8 cellular contexts compared by ENCODE assay signal in the genomic region with DNA sequence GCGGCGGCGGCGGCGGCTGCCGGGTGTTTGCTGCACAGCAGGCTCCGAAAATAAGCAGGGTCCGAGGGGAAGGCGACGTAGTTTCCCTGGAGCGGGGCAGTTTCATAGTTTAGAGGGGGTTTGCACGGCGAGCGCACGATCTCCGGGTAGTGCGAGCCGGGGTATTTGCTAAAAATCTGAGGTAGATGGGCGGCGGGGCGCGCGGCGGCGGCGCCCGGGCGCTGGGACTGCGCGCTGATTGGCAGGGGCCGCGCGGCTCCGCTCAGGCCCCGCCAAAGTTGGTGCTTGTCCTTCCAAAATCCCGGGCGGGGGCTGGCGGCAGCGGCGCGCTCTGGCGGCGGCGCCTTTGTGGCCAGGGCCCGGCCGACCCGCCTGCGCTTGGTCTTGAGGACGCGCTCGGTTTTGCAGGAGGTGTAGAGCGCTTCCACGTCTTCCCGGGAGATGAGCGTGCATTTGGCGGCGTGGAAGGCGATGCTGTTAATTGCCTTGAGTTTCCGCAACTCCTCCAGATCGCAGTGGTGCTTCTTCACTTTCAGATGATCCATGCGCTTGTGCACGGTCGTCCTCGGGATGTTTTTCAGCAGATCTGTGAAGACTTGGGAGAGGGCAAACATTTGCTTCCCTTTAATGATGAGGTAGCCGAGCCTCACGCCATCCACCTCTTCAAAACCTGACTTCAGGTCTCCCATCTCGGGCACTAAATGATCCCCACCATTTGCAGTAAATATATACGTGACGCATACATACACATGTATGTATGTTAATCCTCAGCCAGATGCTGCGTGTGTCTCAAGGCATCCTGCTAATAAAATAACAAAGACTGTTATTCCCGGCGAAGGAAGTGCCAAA. TPM values are rescaled to one million over a fixed set of nuclear protein-coding genes. Genes with fewer than 3 reads are reported as not detected.
DNase-seq lines count a peak whose midpoint lies in the region; ATAC-seq and TF ChIP-seq lines count a peak whose summit lies in the region.

No MANE protein-coding gene starts in this region.

- H3K27ac Mint-ChIP-seq in IgD-negative memory B cell = peak overlapping the region; percentile 88 to 96 (median 90)
- H3K27ac Mint-ChIP-seq in activated CD8-positive, alpha-beta T cell treated with anti-CD3 and anti-CD28 coated beads, Interleukin-2, amount 10 ng/mL, durations not matched to agents 7 days and 5 days = no peak overlapping the region

- DNase-seq in NCI-H748 (lab: John Stamatoyannopoulos, UW; ENCODE audit: unreplicated experiment) = peak; percentile 74
- no peak for DNase-seq in NCI-H748 treated with DMSO at 0.1 percent for 48 hours (lab: John Stamatoyannopoulos, UW)
- DNase-seq in activated CD8-positive, alpha-beta T cell treated with anti-CD3 and anti-CD28 coated beads, Interleukin-2, amount 10 ng/mL, durations not matched to agents 7 days and 5 days = peak; percentile 33
- peak in 1 of 2 donors; percentile 57 for DNase-seq in foreskin keratinocyte
- no peak for DNase-seq in AG08395 (ENCODE audit: low spot score)

- ATAC-seq in GM21576 (IDR thresholded peaks at IDR 0.05; ENCODE audit: unreplicated experiment) = peak; percentile 60
- ATAC-seq in activated CD8-positive, alpha-beta T cell treated with anti-CD3 and anti-CD28 coated beads, Interleukin-2, amount 10 ng/mL, durations not matched to agents 7 days and 5 days = peak; percentile 62
- ATAC-seq in foreskin keratinocyte = peak; percentile 64

- H3K4me1 Mint-ChIP-seq in IgD-negative memory B cell = peaks cover 23 to 26% (median 25%) of the 10 kb centered on the region in 3 donors
- H3K4me1 Mint-ChIP-seq in activated CD8-positive, alpha-beta T cell treated with anti-CD3 and anti-CD28 coated beads, Interleukin-2, amount 10 ng/mL, durations not matched to agents 7 days and 5 days (ENCODE audit: low read depth) = peaks cover 38% of the 10 kb centered on the region

- peaks cover 64% of the 10 kb centered on the region for H3K27me3 Mint-ChIP-seq in IgD-negative memory B cell
- H3K27me3 Mint-ChIP-seq in activated CD8-positive, alpha-beta T cell treated with anti-CD3 and anti-CD28 coated beads, Interleukin-2, amount 10 ng/mL, durations not matched to agents 7 days and 5 days (ENCODE audit: low read depth) = peaks cover 79% of the 10 kb centered on the region

- H3K4me1 ChIP-seq in foreskin keratinocyte (no peaks in the 10 kb centered on the region), neuron (ENCODE audit: insufficient read depth, low read length) (peaks cover 38% of the 10 kb centered on the region)

- no peaks in the 10 kb centered on the region for H3K36me3 Mint-ChIP-seq in IgD-negative memory B cell
- H3K36me3 Mint-ChIP-seq in activated CD8-positive, alpha-beta T cell treated with anti-CD3 and anti-CD28 coated beads, Interleukin-2, amount 10 ng/mL, durations not matched to agents 7 days and 5 days (ENCODE audit: low read depth) = no peaks in the 10 kb centered on the region

- peaks cover 37% of the 10 kb centered on the region for H3K36me3 ChIP-seq in neuron (ENCODE audit: insufficient read depth, low read length)

- H3K27me3 ChIP-seq in foreskin keratinocyte (no peaks in the 10 kb centered on the region), neuron (ENCODE audit: insufficient read depth, low read length) (no peaks in the 10 kb centered on the region)

- H2AFZ ChIP-seq in neuron (ENCODE audit: low read depth, low read length) = no peak overlapping the region

- H3K9me3 Mint-ChIP-seq in IgD-negative memory B cell = peaks cover 0 to 3% (median 0%) of the 10 kb centered on the region in 3 donors
- no peaks in the 10 kb centered on the region for H3K9me3 Mint-ChIP-seq in activated CD8-positive, alpha-beta T cell treated with anti-CD3 and anti-CD28 coated beads, Interleukin-2, amount 10 ng/mL, durations not matched to agents 7 days and 5 days (ENCODE audit: insufficient read depth)

- peak overlapping the region; percentile 100 for H3K4me3 ChIP-seq in neuron (ENCODE audit: low read length)

- POLR2A ChIA-PET in activated CD8-positive, alpha-beta T cell treated with anti-CD3 and anti-CD28 coated beads, Interleukin-2, amount 10 ng/mL, durations not matched to agents 7 days and 5 days (lab: Charles Lee) = interaction anchor here (0.6 to 1.2 kb wide), 4 partner anchors 10 to 485 kb away, joined by 3 read pairs; no protein-coding TSS in a partner anchor

- H3K4me3 Mint-ChIP-seq in IgD-negative memory B cell = peak overlapping the region; percentile 76 to 93 (median 86)
- peak overlapping the region; percentile 58 for H3K4me3 Mint-ChIP-seq in activated CD8-positive, alpha-beta T cell treated with anti-CD3 and anti-CD28 coated beads, Interleukin-2, amount 10 ng/mL, durations not matched to agents 7 days and 5 days

- TF ChIP-seq CTCF in foreskin keratinocyte (conservative IDR thresholded peaks at IDR 0.05) = no peak

- no peaks in the 10 kb centered on the region for H3K9me3 ChIP-seq in neuron (ENCODE audit: low read length)

- CTCF ChIA-PET in activated CD8-positive, alpha-beta T cell treated with anti-CD3 and anti-CD28 coated beads, Interleukin-2, amount 10 ng/mL, durations not matched to agents 7 days and 5 days (lab: Charles Lee) = interaction anchor here (1.2 to 1.7 kb wide), 2 partner anchors 19 to 21 kb away, joined by 3 to 12 read pairs; no protein-coding TSS in a partner anchor

- H3K27ac ChIP-seq in foreskin keratinocyte = no peak overlapping the region

RNA-seq across cellular contexts. Expression of a gene that starts 8.1 kb away (rescaled TPM):
- polyA plus RNA-seq in IgD-negative memory B cell (not detected), foreskin keratinocyte (0.04 and 0.13 TPM in 2 replicates)
- under 1 TPM; 0.10 to 0.11 TPM for total RNA-seq in activated CD8-positive, alpha-beta T cell treated with anti-CD3 and anti-CD28 coated beads, Interleukin-2, amount 10 ng/mL, durations not matched to agents 7 days and 5 days
- total RNA-seq in foreskin keratinocyte = 0.32 and 0.51 TPM in 2 replicates

RNA-seq across cellular contexts. Expression of a gene that starts 16.7 kb away (rescaled TPM):
- polyA plus RNA-seq in IgD-negative memory B cell (8.7 TPM), foreskin keratinocyte (10.6 and 13.1 TPM in 2 replicates)
- 10 to 100 TPM; 46.0 to 47.1 TPM for total RNA-seq in activated CD8-positive, alpha-beta T cell treated with anti-CD3 and anti-CD28 coated beads, Interleukin-2, amount 10 ng/mL, durations not matched to agents 7 days and 5 days
- 32.6 and 35.2 TPM in 2 replicates for total RNA-seq in foreskin keratinocyte

Comparison
In these comparisons a context has a peak if more than half of its experiments do, and no peak if none do; other contexts are left out.
1. DNase-seq: peak in NCI-H748 (single experiment) and activated CD8-positive, alpha-beta T cell treated with anti-CD3 and anti-CD28 coated beads, Interleukin-2, amount 10 ng/mL, durations not matched to agents 7 days and 5 days (single experiment); none in NCI-H748 treated with DMSO at 0.1 percent for 48 hours (single experiment) and AG08395 (single experiment).
2. Peak in every context shown above with its lines, with median percentiles within 50 percentile points of each other: ATAC-seq.